13 cellular contexts compared by ENCODE assay signal in the genomic region with DNA sequence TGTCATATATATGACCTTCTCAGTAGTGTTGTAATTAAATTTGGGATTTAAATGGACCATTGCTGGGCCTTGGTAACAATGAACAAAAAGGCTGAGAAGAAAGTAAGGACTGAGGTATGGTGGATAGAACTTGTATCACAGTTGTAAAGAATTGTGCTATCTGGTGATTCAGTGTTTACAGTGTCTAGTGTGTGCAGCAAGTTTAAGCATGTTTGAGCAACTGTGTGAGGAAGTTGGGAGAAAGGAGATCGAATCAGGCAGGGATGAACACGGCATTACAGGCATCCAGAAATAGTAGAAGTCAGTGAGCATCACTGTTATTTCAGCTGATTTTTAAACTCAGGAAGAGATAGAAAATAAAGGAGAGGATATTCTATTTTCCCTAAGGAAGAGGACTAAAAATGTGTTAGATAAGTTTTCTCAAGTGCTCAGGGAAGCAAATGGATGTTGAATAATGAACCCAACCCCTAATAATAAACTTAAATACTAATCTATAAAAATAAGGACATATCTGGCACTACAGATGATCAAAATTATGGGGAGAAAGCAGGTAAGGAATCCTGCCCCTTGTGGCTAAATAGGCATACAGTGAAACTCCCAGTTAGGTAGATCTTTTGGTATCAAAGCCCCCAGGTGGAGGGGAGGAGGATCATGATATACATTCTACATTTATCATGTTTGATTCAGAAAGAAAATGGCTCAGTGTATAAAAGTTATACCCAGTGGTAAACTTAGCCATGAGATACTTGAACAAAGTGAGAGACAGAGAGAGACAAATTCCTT.
DNase-seq lines count a peak whose midpoint lies in the region; ATAC-seq and TF ChIP-seq lines count a peak whose summit lies in the region.
"Had no signal": no experiment of that assay in that cellular context is flagged by ENCODE, and none has a peak within 500 bp of the region (broad histone marks: within the 10 kb centered on the region; RNA-seq: fewer than 3 reads in every experiment).

No MANE protein-coding gene starts in this region.

- H3F3A ChIP-seq in PC-3 (ENCODE audit: low read length, unreplicated experiment), result no peaks in the 10 kb centered on the region

- H3K9ac ChIP-seq in PC-3 (ENCODE audit: low read length), result no peak overlapping the region

- peak; percentile 38; the same call in 1 of the 2 replicates for ATAC-seq in PC-3
- ATAC-seq in foreskin keratinocyte, result peak; percentile 100
- no peak for ATAC-seq in aorta (ENCODE audit: low FRiP score)

- DNase-seq in AG09309 (ENCODE audit: low read depth), result no peak
- DNase-seq in GM13977 (ENCODE audit: low spot score), result no peak
- DNase-seq in PC-3, result peak; percentile 33
- DNase-seq in foreskin keratinocyte, result peak; percentile 65 to 84
- no peak for DNase-seq in ascending aorta (ENCODE audit: low spot score in 2 of 2)
- no peak for DNase-seq in activated CD4-positive, alpha-beta T cell treated with anti-CD3 and anti-CD28 coated beads for 48 hours
- no peak for DNase-seq in aorta
- DNase-seq in NCI-H1694 (lab: John Stamatoyannopoulos, UW), result no peak
- DNase-seq: activated CD4-positive, alpha-beta T cell treated with anti-CD3 and anti-CD28 coated beads for 1 hour; activated naive CD4-positive, alpha-beta T cell treated with anti-CD3 and anti-CD28 coated beads for 36 hours; effector CD8-positive, alpha-beta T cell; NCI-H1417; stimulated activated CD4-positive, alpha-beta T cell treated with anti-CD3 and anti-CD28 coated beads, Interleukin-12 subunit alpha, Interleukin-12 subunit beta, amount 100 ng/mL, for 4 hours had no signal

- H3K79me2 ChIP-seq in PC-3 (ENCODE audit: low read length), result no peaks in the 10 kb centered on the region

- POLR2A ChIA-PET in PC-3 (lab: Charles Lee; ENCODE audit: unreplicated experiment), result no interaction called here

- no peaks in the 10 kb centered on the region for H3K9me2 ChIP-seq in PC-3 (replicated peaks; ENCODE audit: low read length)

- H3K4me2 ChIP-seq in PC-3 (ENCODE audit: low read length), result no peak overlapping the region

- CTCF ChIA-PET in PC-3 (lab: Charles Lee), result no interaction called here

- TF ChIP-seq CTCF in AG09309 (IDR thresholded peaks at IDR 0.05; ENCODE audit: control insufficient read depth, insufficient read depth, low read depth, low read length, missing control alignments) (peak; percentile 24), GM13977 (IDR thresholded peaks at IDR 0.05; ENCODE audit: extremely low read depth, insufficient read depth, missing control alignments) (peak; percentile 29), PC-3 (conservative IDR thresholded peaks at IDR 0.05; ENCODE audit: low read depth, low read length) (peak; percentile 66), foreskin keratinocyte (conservative IDR thresholded peaks at IDR 0.05) (peak; percentile 44), ascending aorta (IDR thresholded peaks at IDR 0.05) (no peak)

- H3K36me3 ChIP-seq in PC-3 (ENCODE audit: low read depth, low read length) (no peaks in the 10 kb centered on the region), ascending aorta (no peaks in the 10 kb centered on the region), aorta (ENCODE audit: control insufficient read depth in 1 of 2, insufficient read depth in 2 of 2, low read length in 1 of 2) (no peaks in the 10 kb centered on the region)

- 70 to 77% methylated on average over 2 of the region's 2 CpGs for WGBS in aorta, 2 donors

- H3K27me3 ChIP-seq in PC-3 (ENCODE audit: low read length) (no peaks in the 10 kb centered on the region), foreskin keratinocyte (no peaks in the 10 kb centered on the region), ascending aorta (no peaks in the 10 kb centered on the region), aorta (ENCODE audit: control insufficient read depth in 1 of 2, insufficient read depth in 2 of 2, low read length in 1 of 2) (no peaks in the 10 kb centered on the region)

- H3K27ac ChIP-seq in PC-3 (ENCODE audit: low read length), result no peak overlapping the region
- H3K27ac ChIP-seq in foreskin keratinocyte, result no peak overlapping the region
- no peak overlapping the region for H3K27ac ChIP-seq in ascending aorta
- no peak overlapping the region for H3K27ac ChIP-seq in aorta (ENCODE audit: low read depth in 1 of 2, low read length in 2 of 2)

- H3K9me3 ChIP-seq in PC-3 (ENCODE audit: low read length), result no peaks in the 10 kb centered on the region
- H3K9me3 ChIP-seq in ascending aorta, result no peaks in the 10 kb centered on the region
- H3K9me3 ChIP-seq in aorta (ENCODE audit: control insufficient read depth, low read length), result peaks cover 1% of the 10 kb centered on the region

- H2AFZ ChIP-seq in PC-3 (ENCODE audit: low read length), result no peak overlapping the region

- intact Hi-C loops in PC-3 (cut with micrococcal nuclease), result no loop called here
- intact Hi-C loops in ascending aorta (cut with DNase I), result no loop called here
- intact Hi-C loops in aorta (cut with DNase I), result no loop called here

- in situ Hi-C loops in GM13977 (cut with MboI; ENCODE audit: low pct_unique_long_range_greater_than_20kb, low sequenced_read_pairs, unreplicated experiment), result no loop called here

- no TSS peak for BruUV-seq in PC-3 (replicated peaks; lab: Mats Ljungman, UMichigan)

- no peaks in the 10 kb centered on the region for H4K20me1 ChIP-seq in PC-3 (ENCODE audit: low read length)

- no peaks in the 10 kb centered on the region for H3K4me1 ChIP-seq in PC-3 (ENCODE audit: insufficient read depth, low read length)
- peaks cover 4% of the 10 kb centered on the region for H3K4me1 ChIP-seq in foreskin keratinocyte
- H3K4me1 ChIP-seq in ascending aorta, result no peaks in the 10 kb centered on the region
- H3K4me1 ChIP-seq in aorta (ENCODE audit: control insufficient read depth in 1 of 2, insufficient read depth in 2 of 2, low read length in 2 of 2), result no peaks in the 10 kb centered on the region

- H3K4me3 ChIP-seq in AG09309 (ENCODE audit: control insufficient read depth, low read depth, low read length) (no peak overlapping the region), PC-3 (ENCODE audit: low read length) (no peak overlapping the region), ascending aorta (no peak overlapping the region), aorta (ENCODE audit: low read length in 2 of 2) (no peak overlapping the region)

Comparison
In these comparisons a context has a peak if more than half of its experiments do, and no peak if none do; other contexts are left out.
1. DNase-seq: peak in PC-3 (single experiment) and foreskin keratinocyte (2 of 2); none in AG09309 (single experiment), GM13977 (single experiment), ascending aorta (0 of 2), activated CD4-positive, alpha-beta T cell treated with anti-CD3 and anti-CD28 coated beads for 48 hours (single experiment), aorta (0 of 2) and NCI-H1694 (single experiment).
2. CTCF ChIP-seq: peak in AG09309 (single experiment), GM13977 (single experiment), PC-3 (single experiment) and foreskin keratinocyte (single experiment); none in ascending aorta (0 of 3).